ENCODE assay signal across 8 cellular contexts in the genomic region with DNA sequence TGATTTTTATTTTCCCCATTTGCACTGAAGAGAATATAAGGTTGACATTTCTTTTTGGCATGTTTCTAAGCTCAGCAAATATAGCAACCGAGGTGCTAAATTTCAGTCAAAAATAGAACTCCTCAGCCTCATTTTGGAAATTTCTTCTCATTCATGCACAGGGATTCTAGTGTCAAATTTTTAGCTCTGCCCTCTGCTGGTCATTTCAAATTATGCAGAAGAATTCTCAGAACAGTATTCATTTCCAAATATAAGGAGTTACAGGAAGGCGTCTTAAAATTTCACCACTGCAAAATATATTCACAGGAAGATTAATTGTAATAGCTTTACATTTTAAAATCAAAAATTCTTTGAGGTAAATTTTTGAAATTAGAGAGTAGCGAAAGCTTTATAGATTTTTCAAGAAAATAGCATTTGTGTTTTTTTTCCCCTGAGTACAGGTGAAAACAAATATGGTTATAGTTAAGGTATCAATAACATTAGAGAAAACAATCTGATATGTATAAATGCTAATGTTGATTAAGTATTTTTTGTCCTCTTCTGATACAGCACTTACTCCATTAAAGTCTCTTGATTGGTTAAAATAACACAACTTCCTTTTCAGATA. TPM values are rescaled to one million over a fixed set of nuclear protein-coding genes. Genes with fewer than 3 reads are reported as not detected.
DNase-seq lines count a peak whose midpoint lies in the region; ATAC-seq, FAIRE-seq and TF ChIP-seq lines count a peak whose summit lies in the region.

No MANE protein-coding gene starts in this region.

- no peak for TF ChIP-seq POLR2A in stomach (IDR thresholded peaks at IDR 0.05)

- ATAC-seq in heart right ventricle (no peak), Right ventricle myocardium inferior (no peak), RWPE2 (ENCODE audit: low read depth) (no peak; the same call in 2 of the 3 replicates), HG03442 (IDR thresholded peaks at IDR 0.05; ENCODE audit: unreplicated experiment) (no peak), aorta (ENCODE audit: low FRiP score) (no peak)

- H3K4me3 ChIP-seq in heart right ventricle (no peak overlapping the region), RWPE2 (ENCODE audit: severe bottlenecking) (no peak overlapping the region), fibroblast of pulmonary artery (replicated peaks; ENCODE audit: low read depth, low read length) (no peak overlapping the region), stomach (no peak overlapping the region), aorta (ENCODE audit: low read length in 2 of 2) (no peak overlapping the region)

- H3K9me3 ChIP-seq in heart right ventricle = no peaks in the 10 kb centered on the region
- H3K9me3 ChIP-seq in RWPE2 (ENCODE audit: severe bottlenecking) = no peaks in the 10 kb centered on the region
- no peaks in the 10 kb centered on the region for H3K9me3 ChIP-seq in stomach
- H3K9me3 ChIP-seq in aorta (ENCODE audit: control insufficient read depth, low read length) = no peaks in the 10 kb centered on the region

- H3K27me3 ChIP-seq in heart right ventricle (peaks cover 0 to 4% (median 0%) of the 10 kb centered on the region in 7 donors), RWPE2 (ENCODE audit: insufficient read depth, poor library complexity, severe bottlenecking) (no peaks in the 10 kb centered on the region), stomach (no peaks in the 10 kb centered on the region), aorta (ENCODE audit: control insufficient read depth in 1 of 2, insufficient read depth in 2 of 2, low read length in 1 of 2) (no peaks in the 10 kb centered on the region)

- no peak for FAIRE-seq in HTR-8/SVneo (lab: Jason Lieb, UNC)

- no peaks in the 10 kb centered on the region for H3K4me1 ChIP-seq in heart right ventricle
- no peaks in the 10 kb centered on the region for H3K4me1 ChIP-seq in RWPE2 (ENCODE audit: insufficient read depth, poor library complexity, severe bottlenecking)
- no peaks in the 10 kb centered on the region for H3K4me1 ChIP-seq in stomach
- no peaks in the 10 kb centered on the region for H3K4me1 ChIP-seq in aorta (ENCODE audit: control insufficient read depth in 1 of 2, insufficient read depth in 2 of 2, low read length in 2 of 2)

- intact Hi-C loops in heart right ventricle (cut with DNase I) (loop anchor here in 8 of 10 donors (1.0 to 10.0 kb wide), 4 partner anchors 122 to 125 kb away; no protein-coding TSS in a partner anchor), Right ventricle myocardium inferior (cut with DNase I) (loop anchor here (5.0 kb wide), 1 partner anchor 122 kb away; no protein-coding TSS in a partner anchor), stomach (cut with DNase I; ENCODE audit: low total_unique reads) (no loop called here), aorta (cut with DNase I) (loop anchor here in 1 of 2 donors (5.0 kb wide), 1 partner anchor 122 kb away; no protein-coding TSS in a partner anchor)

- H3K36me3 ChIP-seq in heart right ventricle (no peaks in the 10 kb centered on the region), RWPE2 (ENCODE audit: low read depth) (no peaks in the 10 kb centered on the region), stomach (no peaks in the 10 kb centered on the region), aorta (ENCODE audit: control insufficient read depth in 1 of 2, insufficient read depth in 2 of 2, low read length in 1 of 2) (no peaks in the 10 kb centered on the region)

- no peak overlapping the region for H3K27ac ChIP-seq in heart right ventricle
- no peak overlapping the region for H3K27ac ChIP-seq in RWPE2 (ENCODE audit: poor library complexity, severe bottlenecking)
- H3K27ac ChIP-seq in stomach = no peak overlapping the region
- no peak overlapping the region for H3K27ac ChIP-seq in aorta (ENCODE audit: low read depth in 1 of 2, low read length in 2 of 2)

- DNase-seq in heart right ventricle (no peak), Right ventricle myocardium inferior (ENCODE audit: missing footprints) (no peak), HTR-8/SVneo (ENCODE audit: insufficient read length, low spot score) (peak; percentile 35), RWPE2 (ENCODE audit: low spot score) (no peak), fibroblast of pulmonary artery (ENCODE audit: low read depth) (peak; percentile 54), stomach (no peak), aorta (no peak)

- TF ChIP-seq CTCF in heart right ventricle (IDR thresholded peaks at IDR 0.05) (peak; percentile 28 to 76 (median 69)), RWPE2 (IDR thresholded peaks at IDR 0.05; ENCODE audit: poor library complexity, severe bottlenecking) (peak; percentile 67), fibroblast of pulmonary artery (IDR thresholded peaks at IDR 0.05; ENCODE audit: low read length, missing control alignments) (peak; percentile 68), stomach (IDR thresholded peaks at IDR 0.05) (peak in 5 of 7 experiments; percentile 11 to 58 (median 33))

- no peak for TF ChIP-seq EP300 in stomach (IDR thresholded peaks at IDR 0.05)

- 34 to 37% methylated on average over 3 of the region's 3 CpGs for WGBS in heart right ventricle, 2 donors
- WGBS in stomach, 5 donors = 30 to 61% (median 37%) methylated on average over 3 of the region's 3 CpGs
- 30 to 37% methylated on average over 3 of the region's 3 CpGs for WGBS in aorta, 2 donors

RNA-seq across cellular contexts. Expression of a gene that starts 57.9 kb away (rescaled TPM):
- total RNA-seq in heart right ventricle = under 1 TPM in 2 of 10 donors, not detected in 8; 0.12 to 0.70 TPM
- polyA plus RNA-seq in heart right ventricle = under 1 TPM in 1 of 2 donors, not detected in 1; 0.03 TPM
- total RNA-seq in Right ventricle myocardium inferior = not detected
- total RNA-seq in stomach = 1 to 10 TPM in 1 of 5 donors, under 1 TPM in 2, not detected in 2; 0.87 to 3.3 (median 0.87) TPM
- polyA plus RNA-seq in stomach = under 1 TPM; 0.61 to 0.98 (median 0.68) TPM
- 1 to 10 TPM in 1 of 2 donors, under 1 TPM in 1; 0.94 to 1.1 TPM for total RNA-seq in aorta
- under 1 TPM; 0.10 to 0.88 TPM for polyA plus RNA-seq in aorta

Comparison
In these comparisons a context has a peak if more than half of its experiments do, and no peak if none do; other contexts are left out.
1. DNase-seq: peak in HTR-8/SVneo (single experiment) and fibroblast of pulmonary artery (single experiment); none in heart right ventricle (0 of 2), Right ventricle myocardium inferior (single experiment), RWPE2 (single experiment), stomach (single experiment) and aorta (0 of 2).
2. Peak in every context shown above with its lines, with median percentiles within 50 percentile points of each other: CTCF ChIP-seq.